In genomic region chr2:65128297-65129190, GRCh38 we compare ENCODE assay signal across 7 cellular contexts. TPM values are rescaled to one million over a fixed set of nuclear protein-coding genes. Genes with fewer than 3 reads are reported as not detected.
A peak's percentile ranks its signal among the peaks of the same experiment; 100 is the strongest.
DNase-seq lines count a peak whose midpoint lies in the region; ATAC-seq and TF ChIP-seq lines count a peak whose summit lies in the region.

No MANE protein-coding gene starts in this region.

- peak overlapping the region; percentile 81 for H3K4me2 ChIP-seq in PC-3 (ENCODE audit: low read length)

- H3K9me2 ChIP-seq in PC-3 (replicated peaks; ENCODE audit: low read length), result no peaks in the 10 kb centered on the region

- peaks cover 64% of the 10 kb centered on the region for H3K79me2 ChIP-seq in PC-3 (ENCODE audit: low read length)

- H3K9me3 Mint-ChIP-seq in naive thymus-derived CD4-positive, alpha-beta T cell, result no peaks in the 10 kb centered on the region

- DNase-seq in H7 (no peak), PC-3 (peak; percentile 69), NCI-H774 (lab: John Stamatoyannopoulos, UW) (no peak)
- DNase-seq in effector memory CD4-positive, alpha-beta T cell, result no peak
- DNase-seq in naive thymus-derived CD4-positive, alpha-beta T cell, result peak in 1 of 9 donors; percentile 16

- intact Hi-C loops in PC-3 (cut with micrococcal nuclease), result no loop called here
- intact Hi-C loops in naive thymus-derived CD4-positive, alpha-beta T cell (cut with micrococcal nuclease), result no loop called here

- no TSS peak for BruUV-seq in PC-3 (replicated peaks; lab: Mats Ljungman, UMichigan)

- H3K9ac ChIP-seq in PC-3 (ENCODE audit: low read length), result peak overlapping the region; percentile 99

- H3K27me3 ChIP-seq in H7 (ENCODE audit: control insufficient read depth, insufficient read depth, low read length) (no peaks in the 10 kb centered on the region), PC-3 (ENCODE audit: low read length) (no peaks in the 10 kb centered on the region)
- H3K27me3 ChIP-seq in effector memory CD4-positive, alpha-beta T cell (replicated peaks; ENCODE audit: control insufficient read depth, insufficient read depth, low read length, poor library complexity, severe bottlenecking), result no peaks in the 10 kb centered on the region
- H3K27me3 ChIP-seq in naive thymus-derived CD4-positive, alpha-beta T cell (ENCODE audit: control insufficient read depth in 2 of 2, insufficient read depth in 2 of 2, low read length in 2 of 2), result no peaks in the 10 kb centered on the region

- peaks cover 0 to 11% (median 0%) of the 10 kb centered on the region in 5 donors for H3K27me3 Mint-ChIP-seq in naive thymus-derived CD4-positive, alpha-beta T cell

- H3K4me3 ChIP-seq in H7 (ENCODE audit: insufficient read depth, low read depth, low read length) (peak overlapping the region; percentile 79), PC-3 (ENCODE audit: low read length) (peak overlapping the region; percentile 100)
- peak overlapping the region; percentile 100 for H3K4me3 ChIP-seq in effector memory CD4-positive, alpha-beta T cell (ENCODE audit: insufficient read depth, low read depth, low read length, poor library complexity, severe bottlenecking)
- H3K4me3 ChIP-seq in naive thymus-derived CD4-positive, alpha-beta T cell (ENCODE audit: low read length), result peak overlapping the region; percentile 78

- peaks cover 58% of the 10 kb centered on the region for H4K20me1 ChIP-seq in PC-3 (ENCODE audit: low read length)

- H3F3A ChIP-seq in PC-3 (ENCODE audit: low read length, unreplicated experiment), result no peaks in the 10 kb centered on the region

- peaks cover 33 to 58% (median 44%) of the 10 kb centered on the region in 7 donors for H3K4me1 Mint-ChIP-seq in naive thymus-derived CD4-positive, alpha-beta T cell

- H3K4me1 ChIP-seq in PC-3 (ENCODE audit: insufficient read depth, low read length), result peaks cover 19% of the 10 kb centered on the region
- H3K4me1 ChIP-seq in effector memory CD4-positive, alpha-beta T cell (ENCODE audit: control insufficient read depth, insufficient read depth, low read length, poor library complexity, severe bottlenecking), result peaks cover 23% of the 10 kb centered on the region
- peaks cover 27 to 31% of the 10 kb centered on the region in 2 donors for H3K4me1 ChIP-seq in naive thymus-derived CD4-positive, alpha-beta T cell (ENCODE audit: control insufficient read depth in 2 of 2, insufficient read depth in 2 of 2, low read length in 2 of 2)

- no peak for TF ChIP-seq CTCF in PC-3 (conservative IDR thresholded peaks at IDR 0.05; ENCODE audit: low read depth, low read length)

- H3K27ac ChIP-seq in PC-3 (ENCODE audit: low read length), result no peak overlapping the region
- H3K27ac ChIP-seq in effector memory CD4-positive, alpha-beta T cell (ENCODE audit: insufficient read depth, low read length, poor library complexity, severe bottlenecking), result no peak overlapping the region
- peak overlapping the region; percentile 98 for H3K27ac ChIP-seq in naive thymus-derived CD4-positive, alpha-beta T cell (ENCODE audit: low read depth, low read length)

- POLR2A ChIA-PET in PC-3 (lab: Charles Lee; ENCODE audit: unreplicated experiment), result interaction anchor here (0.5 to 0.6 kb wide), 2 partner anchors 45 to 99 kb away, joined by 4 to 22 read pairs; partner anchors contain the start of gene ACTR2
- POLR2A ChIA-PET in naive thymus-derived CD4-positive, alpha-beta T cell (lab: Charles Lee), result interaction anchor here (0.7 to 3.5 kb wide), 6 partner anchors 14 to 379 kb away, joined by 3 to 51 read pairs (median 7); partner anchors contain the start of genes ACTR2 and CEP68

- H3K36me3 ChIP-seq in H7 (replicated peaks; ENCODE audit: control insufficient read depth, insufficient read depth, low read length) (no peaks in the 10 kb centered on the region), PC-3 (ENCODE audit: low read depth, low read length) (no peaks in the 10 kb centered on the region)
- no peaks in the 10 kb centered on the region for H3K36me3 ChIP-seq in effector memory CD4-positive, alpha-beta T cell (ENCODE audit: control insufficient read depth, insufficient read depth, low read length)
- peaks cover 0 to 8% (median 0%) of the 10 kb centered on the region in 3 experiments for H3K36me3 ChIP-seq in naive thymus-derived CD4-positive, alpha-beta T cell (ENCODE audit: control insufficient read depth in 2 of 3, insufficient read depth in 3 of 3, low read length in 3 of 3)

- no peak overlapping the region for H2AFZ ChIP-seq in PC-3 (ENCODE audit: low read length)

- H3K36me3 Mint-ChIP-seq in naive thymus-derived CD4-positive, alpha-beta T cell, result peaks cover 0 to 4% (median 3%) of the 10 kb centered on the region in 5 donors

- ATAC-seq in PC-3 (no peak), GM21786 (IDR thresholded peaks at IDR 0.05; ENCODE audit: unreplicated experiment) (no peak), GM21423 (IDR thresholded peaks at IDR 0.05; ENCODE audit: unreplicated experiment) (no peak)
- no peak for ATAC-seq in naive thymus-derived CD4-positive, alpha-beta T cell

- CTCF ChIA-PET in PC-3 (lab: Charles Lee), result no interaction called here
- CTCF ChIA-PET in naive thymus-derived CD4-positive, alpha-beta T cell (lab: Charles Lee), result interaction anchor here (1.2 to 3.4 kb wide), 2 partner anchors 64 to 91 kb away, joined by 3 to 12 read pairs; no protein-coding TSS in a partner anchor

- peak overlapping the region; percentile 90 to 100 (median 98) for H3K4me3 Mint-ChIP-seq in naive thymus-derived CD4-positive, alpha-beta T cell

- no peaks in the 10 kb centered on the region for H3K9me3 ChIP-seq in PC-3 (ENCODE audit: low read length)
- H3K9me3 ChIP-seq in effector memory CD4-positive, alpha-beta T cell (ENCODE audit: control insufficient read depth, low read length), result no peaks in the 10 kb centered on the region
- no peaks in the 10 kb centered on the region for H3K9me3 ChIP-seq in naive thymus-derived CD4-positive, alpha-beta T cell (ENCODE audit: control insufficient read depth in 2 of 3, low read length in 3 of 3)

- peak overlapping the region; percentile 95 to 100 (median 99) for H3K27ac Mint-ChIP-seq in naive thymus-derived CD4-positive, alpha-beta T cell

RNA-seq across cellular contexts. Expression of gene RAB1A, which starts 1.4 kb away (rescaled TPM):
- total RNA-seq in H7 (2014; rRNA removed; shearing (Covaris generic)), result 73.7 and 76.9 TPM in 2 replicates
- 96.9 and 97.3 TPM in 2 replicates for total RNA-seq in PC-3 (2014; rRNA removed)
- 10 to 100 TPM; 48.8 to 78.6 (median 65.8) TPM for total RNA-seq in naive thymus-derived CD4-positive, alpha-beta T cell
- polyA plus RNA-seq in naive thymus-derived CD4-positive, alpha-beta T cell, result 10 to 100 TPM; 53.6 to 61.4 TPM
